Comparison of ENCODE assay signal across 19 cellular contexts in the genomic region with DNA sequence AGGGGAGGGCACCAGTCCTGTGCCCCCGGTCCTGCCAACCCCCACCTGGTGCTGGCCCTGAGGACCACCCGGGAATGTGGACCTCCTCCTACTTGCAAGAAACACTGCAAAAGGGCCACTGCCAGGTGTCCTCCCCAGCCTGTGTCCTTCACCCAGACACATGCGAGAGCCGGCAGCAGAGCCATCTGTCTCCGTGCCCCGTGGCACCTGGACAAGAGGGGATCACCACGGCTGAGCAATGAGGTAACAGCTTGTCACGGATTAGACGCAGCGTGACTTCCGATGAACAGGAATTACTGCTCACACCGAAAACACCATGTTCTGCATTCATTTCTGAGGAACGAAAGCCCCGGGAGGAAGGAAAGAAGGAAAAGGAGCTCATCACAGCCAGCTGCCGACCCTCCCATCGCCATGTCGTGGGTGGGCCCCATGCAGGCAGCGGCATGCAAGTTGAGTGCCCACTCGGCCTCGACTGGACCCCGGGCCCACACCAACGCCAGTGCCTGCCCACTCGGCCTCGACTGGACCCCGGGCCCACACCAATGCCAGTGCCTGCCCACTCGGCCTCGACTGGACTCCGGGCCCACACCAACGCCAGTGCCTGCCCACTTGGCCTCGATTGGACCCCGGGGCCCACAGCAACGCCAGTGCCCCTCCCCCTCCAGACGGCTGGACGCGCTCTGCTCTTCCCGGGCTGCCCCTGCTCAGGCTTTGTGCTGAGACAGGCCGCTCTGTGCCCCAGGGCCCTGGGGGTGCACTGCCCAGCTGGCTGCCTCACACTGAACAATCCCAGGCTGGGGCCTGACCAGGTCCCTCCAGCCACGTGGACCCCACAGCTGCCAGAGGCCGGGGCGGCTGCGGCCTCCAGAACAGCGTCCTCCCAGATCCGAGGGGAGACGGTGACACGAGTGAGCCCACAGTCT. TPM values are rescaled to one million over a fixed set of nuclear protein-coding genes. Genes with fewer than 3 reads are reported as not detected.
DNase-seq lines count a peak whose midpoint lies in the region; ATAC-seq and TF ChIP-seq lines count a peak whose summit lies in the region.
"Had no signal": no experiment of that assay in that cellular context is flagged by ENCODE, and none has a peak within 500 bp of the region (broad histone marks: within the 10 kb centered on the region; RNA-seq: fewer than 3 reads in every experiment).

No MANE protein-coding gene starts in this region.

- H3K23ac ChIP-seq in neuronal stem cell (ENCODE audit: low read depth, low read length, poor library complexity), result peak overlapping the region; percentile 86

- H4K8ac ChIP-seq in neuronal stem cell (ENCODE audit: low read depth, low read length), result no peak overlapping the region

- H3K9me3 ChIP-seq in neuronal stem cell (replicated peaks in 1 of 2; ENCODE audit: control insufficient read depth in 2 of 2, insufficient read depth in 1 of 2, low read depth in 1 of 2, low read length in 2 of 2), result no peaks in the 10 kb centered on the region

- H3K4ac ChIP-seq in neuronal stem cell (ENCODE audit: low read length), result no peak overlapping the region

- no peak overlapping the region for H3K4me2 ChIP-seq in neuronal stem cell (ENCODE audit: insufficient read depth, low read length, poor library complexity, severe bottlenecking)

- peaks cover 0 to 12% of the 10 kb centered on the region in 2 donors for H3K4me1 ChIP-seq in neuronal stem cell (ENCODE audit: control insufficient read depth in 2 of 2, insufficient read depth in 1 of 2, low read depth in 1 of 2, low read length in 2 of 2)

- H3K36me3 ChIP-seq in neuronal stem cell (replicated peaks in 1 of 2; ENCODE audit: control insufficient read depth in 2 of 2, insufficient read depth in 2 of 2, low read length in 2 of 2), result peaks cover 21 to 48% of the 10 kb centered on the region in 2 donors

- ATAC-seq in HG03521 (IDR thresholded peaks at IDR 0.05; ENCODE audit: unreplicated experiment), result no peak

- in situ Hi-C loops in GM13977 (cut with MboI; ENCODE audit: low pct_unique_long_range_greater_than_20kb, low sequenced_read_pairs, unreplicated experiment), result no loop called here

- no peak overlapping the region for H2BK12ac ChIP-seq in neuronal stem cell (ENCODE audit: low read length)

- no CpG with 5 or more reads among the region's 45 CpGs for WGBS in neuronal stem cell (ENCODE audit: extremely low coverage in 2 of 2, insufficient read length in 2 of 2, insufficient replicate concordance in 1 of 2), 2 donors

- peak overlapping the region; percentile 28 for H3K18ac ChIP-seq in neuronal stem cell (ENCODE audit: low read length)

- H2BK15ac ChIP-seq in neuronal stem cell (ENCODE audit: low read length), result no peak overlapping the region

- H3K9ac ChIP-seq in neuronal stem cell (ENCODE audit: low read depth, low read length, poor library complexity), result peak overlapping the region; percentile 77

- H2BK120ac ChIP-seq in neuronal stem cell (ENCODE audit: low read depth, low read length), result no peak overlapping the region

- no peaks in the 10 kb centered on the region for H3K27me3 ChIP-seq in neuronal stem cell (ENCODE audit: control insufficient read depth in 3 of 3, insufficient read depth in 3 of 3, low read depth in 1 of 3, low read length in 3 of 3)

- H3K4me3 ChIP-seq in neuronal stem cell (ENCODE audit: low read length in 2 of 2), result no peak overlapping the region

- no peak overlapping the region for H4K91ac ChIP-seq in neuronal stem cell (ENCODE audit: low read depth, low read length, poor library complexity)

- H3K79me1 ChIP-seq in neuronal stem cell (ENCODE audit: low read depth, low read length), result peaks cover 8% of the 10 kb centered on the region

- no peak overlapping the region for H2AK5ac ChIP-seq in neuronal stem cell (ENCODE audit: low read depth, low read length)

- no peak overlapping the region for H3K27ac ChIP-seq in neuronal stem cell (replicated peaks; ENCODE audit: low read length)
- H3K27ac ChIP-seq: HL-60 had no signal

- H3K14ac ChIP-seq in neuronal stem cell (ENCODE audit: low read length), result peak overlapping the region; percentile 82

- DNase-seq in DMS 273 treated with DMSO at 0.1 percent for 48 hours (lab: John Stamatoyannopoulos, UW) (peak; percentile 18), NCI-H82 (lab: John Stamatoyannopoulos, UW) (peak; percentile 89), cerebellum (ENCODE audit: low spot score) (peak; percentile 95), neuronal stem cell (ENCODE audit: low spot score) (no peak), NCI-H526 treated with DMSO at 0.1 percent for 48 hours (lab: John Stamatoyannopoulos, UW) (no peak), GM13977 (ENCODE audit: low spot score) (no peak)
- DNase-seq: ACHN; GDM1; H9; MM.1S; NCI-H1092; NCI-H1436 treated with DMSO at 0.1 percent for 48 hours; NCI-H2081; NCI-H2227 treated with DMSO at 0.1 percent for 48 hours; NCI-H526; NK-92 treated with Interleukin-12 subunit alpha and Interleukin-12 subunit beta, amount 100 ng/mL, for 24 hours; Right ventricle myocardium superior had no signal

- H2AFZ ChIP-seq in neuronal stem cell (ENCODE audit: low read length), result no peak overlapping the region

- no peak for TF ChIP-seq CTCF in GM13977 (IDR thresholded peaks at IDR 0.05; ENCODE audit: extremely low read depth, insufficient read depth, missing control alignments)

- no peak overlapping the region for H2BK5ac ChIP-seq in neuronal stem cell (ENCODE audit: low read length)

RNA-seq across cellular contexts. Expression of a gene that starts 22.1 kb away (rescaled TPM):
- total RNA-seq in cerebellum, result 28.4 TPM
- polyA plus RNA-seq in neuronal stem cell (2013, experiment 1 of 2), result 42.0 TPM
- 43.9 TPM for polyA plus RNA-seq in neuronal stem cell (2013, experiment 2 of 2)

RNA-seq across cellular contexts. Expression of a gene that starts 37.1 kb away (rescaled TPM):
- 51.6 TPM for total RNA-seq in cerebellum
- polyA plus RNA-seq in neuronal stem cell (2013, experiment 1 of 2), result 49.2 TPM
- 52.4 TPM for polyA plus RNA-seq in neuronal stem cell (2013, experiment 2 of 2)

RNA-seq across cellular contexts. Expression of a gene that starts 45.9 kb away (rescaled TPM):
- total RNA-seq in cerebellum, result 34.8 TPM
- 39.4 TPM for polyA plus RNA-seq in neuronal stem cell (2013, experiment 1 of 2)
- polyA plus RNA-seq in neuronal stem cell (2013, experiment 2 of 2), result 35.6 TPM

RNA-seq across cellular contexts. Expression of a gene that starts 46.2 kb away (rescaled TPM):
- total RNA-seq in cerebellum, result 23.7 TPM
- polyA plus RNA-seq in neuronal stem cell (2013, experiment 1 of 2), result 129 TPM
- 129 TPM for polyA plus RNA-seq in neuronal stem cell (2013, experiment 2 of 2)

RNA-seq across cellular contexts. Expression of a gene that starts 55.8 kb away (rescaled TPM):
- 36.7 TPM for total RNA-seq in cerebellum
- polyA plus RNA-seq in neuronal stem cell (2013, experiment 1 of 2), result 74.1 TPM
- polyA plus RNA-seq in neuronal stem cell (2013, experiment 2 of 2), result 74.3 TPM

Comparison
In these comparisons a context has a peak if more than half of its experiments do, and no peak if none do; other contexts are left out.
1. DNase-seq: peak in DMS 273 treated with DMSO at 0.1 percent for 48 hours (single experiment), NCI-H82 (single experiment) and cerebellum (single experiment); none in neuronal stem cell (single experiment), NCI-H526 treated with DMSO at 0.1 percent for 48 hours (single experiment) and GM13977 (single experiment).